ENCODE assay signal across 17 cellular contexts in the genomic region with DNA sequence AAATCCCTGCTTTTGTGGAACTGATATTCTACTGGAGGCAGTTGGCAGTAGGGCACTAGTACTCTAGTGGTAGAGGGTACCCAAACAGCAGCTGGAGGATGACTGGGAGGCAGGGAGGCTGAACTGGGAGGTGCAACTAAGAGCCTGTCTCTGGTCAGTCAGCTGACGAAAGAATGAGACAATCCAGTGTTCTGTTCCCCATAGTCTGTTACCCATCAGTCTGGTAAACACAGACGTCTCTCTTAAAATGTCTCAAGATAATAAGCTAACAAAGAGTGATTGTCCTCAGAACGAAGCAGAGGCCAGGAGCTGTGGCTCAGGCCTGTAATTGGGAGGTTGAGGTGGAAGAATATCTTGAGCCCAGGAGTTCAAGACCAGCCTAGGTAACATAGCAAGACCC. TPM values are rescaled to one million over a fixed set of nuclear protein-coding genes. Genes with fewer than 3 reads are reported as not detected.
DNase-seq lines count a peak whose midpoint lies in the region; ATAC-seq, FAIRE-seq and TF ChIP-seq lines count a peak whose summit lies in the region.
"Had no signal": no experiment of that assay in that cellular context is flagged by ENCODE, and none has a peak within 500 bp of the region (broad histone marks: within the 10 kb centered on the region; RNA-seq: fewer than 3 reads in every experiment).

No MANE protein-coding gene starts in this region.

- FAIRE-seq in GM12892 (lab: Jason Lieb, UNC) = no peak

- peaks cover 0 to 96% of the 10 kb centered on the region in 2 donors for H3K36me3 ChIP-seq in left lung

- DNase-seq in RPMI7951 (ENCODE audit: low read depth) = peak; percentile 39
- DNase-seq in dorsolateral prefrontal cortex = no peak
- peak; percentile 78 for DNase-seq in medulla oblongata (ENCODE audit: extremely low spot score)
- peak; percentile 56 for DNase-seq in superior temporal gyrus (ENCODE audit: extremely low spot score)
- no peak for DNase-seq in GM12892 (ENCODE audit: insufficient read length)
- no peak for DNase-seq in NCI-H2107 treated with DMSO at 0.1 percent for 48 hours (lab: John Stamatoyannopoulos, UW; ENCODE audit: unreplicated experiment)
- no peak for DNase-seq in left lung
- DNase-seq: BE2C; CD8-positive, alpha-beta memory T cell; DMS 273 treated with DMSO at 0.1 percent for 48 hours; IMR-90; Kasumi-1; NCI-H187 treated with DMSO at 0.1 percent for 48 hours; NCI-H2171 treated with DMSO at 0.1 percent for 48 hours; SIG-M5 had no signal

- no peak overlapping the region for H3K4me3 ChIP-seq in dorsolateral prefrontal cortex
- H3K4me3 ChIP-seq in left lung = no peak overlapping the region
- H3K4me3 ChIP-seq: HAP-1 had no signal

- peak overlapping the region in 44 of 59 donors; percentile 2 to 87 (median 56) for H3K27ac ChIP-seq in dorsolateral prefrontal cortex
- no peak overlapping the region for H3K27ac ChIP-seq in left lung

- H3K27me3 ChIP-seq in dorsolateral prefrontal cortex (no peaks in the 10 kb centered on the region), left lung (no peaks in the 10 kb centered on the region)
- H3K27me3 ChIP-seq: BE2C had no signal

- intact Hi-C loops in dorsolateral prefrontal cortex (cut with DNase I) = no loop called here
- intact Hi-C loops in left lung (cut with DNase I) = no loop called here

- no peak for ATAC-seq in GM18909 (IDR thresholded peaks at IDR 0.05; ENCODE audit: poor library complexity, unreplicated experiment)
- ATAC-seq in left lung = no peak

- no peaks in the 10 kb centered on the region for H3K4me1 ChIP-seq in left lung
- H3K4me1 ChIP-seq: BE2C, HAP-1 had no signal

- TF ChIP-seq POLR2A in GM12892 (IDR thresholded peaks at IDR 0.05; ENCODE audit: low read depth, low read length) = no peak

- TF ChIP-seq CTCF in dorsolateral prefrontal cortex (IDR thresholded peaks at IDR 0.05 in 54 of 56, conservative IDR thresholded peaks at IDR 0.05 in 2 of 56; ENCODE audit: low read depth in 1 of 56, partially characterized antibody in 56 of 56) = no peak
- no peak for TF ChIP-seq CTCF in left lung (IDR thresholded peaks at IDR 0.05)

- no peaks in the 10 kb centered on the region for H3K9me3 ChIP-seq in left lung
- H3K9me3 ChIP-seq: BE2C, HAP-1 had no signal

RNA-seq across cellular contexts. Expression of a gene that starts 30.4 kb away (rescaled TPM):
- 0.68 and 0.96 TPM in 2 replicates for total RNA-seq in RPMI7951 (2014; rRNA removed; shearing (Covaris generic))
- total RNA-seq in dorsolateral prefrontal cortex (10 to 100 TPM in 48 of 120 experiments, 1 to 10 TPM in 72; 2.8 to 21.5 (median 9.1) TPM), left lung (1 to 10 TPM; 1.3 to 1.8 TPM)
- polyA plus RNA-seq in GM12892 (2012; ENCODE audit: missing spikeins) = 0.66 TPM

RNA-seq across cellular contexts. Expression of a gene that starts 37.9 kb away (rescaled TPM):
- total RNA-seq in RPMI7951 (2014; rRNA removed; shearing (Covaris generic)) = 56.1 and 58.2 TPM in 2 replicates
- total RNA-seq in dorsolateral prefrontal cortex (10 to 100 TPM; 24.1 to 67.0 (median 51.1) TPM), left lung (10 to 100 TPM; 48.4 to 73.1 TPM)
- polyA plus RNA-seq in GM12892 (2012; ENCODE audit: missing spikeins) = 86.5 TPM

RNA-seq across cellular contexts. Expression of a gene that starts 45.9 kb away (rescaled TPM):
- total RNA-seq in RPMI7951 (2014; rRNA removed; shearing (Covaris generic)) = 11.7 and 11.9 TPM in 2 replicates
- 100 to 1,000 TPM; 209 to 881 (median 618) TPM for total RNA-seq in dorsolateral prefrontal cortex
- 6.4 TPM for polyA plus RNA-seq in GM12892 (2012; ENCODE audit: missing spikeins)
- total RNA-seq in left lung = 10 to 100 TPM; 23.3 to 42.1 TPM

RNA-seq across cellular contexts. Expression of a gene that starts 46.3 kb away (rescaled TPM):
- 17.9 and 26.8 TPM in 2 replicates for total RNA-seq in RPMI7951 (2014; rRNA removed; shearing (Covaris generic))
- total RNA-seq in dorsolateral prefrontal cortex (100 to 1,000 TPM in 10 of 120 experiments, 10 to 100 TPM in 110; 66.0 to 125 (median 85.3) TPM), left lung (10 to 100 TPM; 76.5 to 91.4 TPM)
- polyA plus RNA-seq in GM12892 (2012; ENCODE audit: missing spikeins) = 22.1 TPM

Comparison
In these comparisons a context has a peak if more than half of its experiments do, and no peak if none do; other contexts are left out.
1. DNase-seq: peak in RPMI7951 (single experiment), medulla oblongata (single experiment) and superior temporal gyrus (single experiment); none in dorsolateral prefrontal cortex (0 of 10), GM12892 (single experiment), NCI-H2107 treated with DMSO at 0.1 percent for 48 hours (single experiment) and left lung (0 of 2).
2. H3K27ac ChIP-seq: peak in dorsolateral prefrontal cortex (44 of 59); none in left lung (0 of 2).
3. RNA of a gene that starts 45.9 kb away (total RNA-seq): 209 to 881 TPM in dorsolateral prefrontal cortex; 23.3 to 42.1 TPM in left lung and 11.7 to 11.9 TPM in RPMI7951; every median in the first group is over 4 times any median in the second.